1 cellular context compared by ENCODE assay signal in genomic region chr22:42298746-42299145, GRCh38.
TF ChIP-seq lines count a peak whose summit lies in the region.

No MANE protein-coding gene starts in this region.

TF ChIP-seq in GM23338, 12 proteins besides CTCF, POLR2A, EP300 and RAD21:
- no peak for TF ChIP-seq ETS1 (IDR thresholded peaks at IDR 0.05)
- TF ChIP-seq ZNF462 (CRISPR knock-in tag; IDR thresholded peaks at IDR 0.05) = no peak
